11 cellular contexts compared by ENCODE assay signal in genomic region chr20:42082611-42083010, GRCh38.
DNase-seq lines count a peak whose midpoint lies in the region; ATAC-seq and TF ChIP-seq lines count a peak whose summit lies in the region.
"Had no signal": no experiment of that assay in that cellular context is flagged by ENCODE, and none has a peak within 500 bp of the region (broad histone marks: within the 10 kb centered on the region; RNA-seq: fewer than 3 reads in every experiment).

No MANE protein-coding gene starts in this region.

- H3K27ac ChIP-seq in adrenal gland (no peak overlapping the region), right atrium auricular region (no peak overlapping the region)
- H3K27ac ChIP-seq: upper lobe of right lung had no signal

- H3K4me3 ChIP-seq in adrenal gland (no peak overlapping the region), right atrium auricular region (no peak overlapping the region)
- H3K4me3 ChIP-seq: upper lobe of right lung had no signal

- TF ChIP-seq POLR2A in adrenal gland (IDR thresholded peaks at IDR 0.05) = no peak

- WGBS in adrenal gland, 4 donors = 10 to 31% (median 15%) methylated on average over 1 of the region's 1 CpG; no CpG with 5 or more reads in 1 of the 4 donors

- H3K9me3 ChIP-seq in adrenal gland (replicated peaks in 1 of 3) = no peaks in the 10 kb centered on the region
- H3K9me3 ChIP-seq in right atrium auricular region = no peaks in the 10 kb centered on the region
- H3K9me3 ChIP-seq: upper lobe of right lung had no signal

- DNase-seq in Right ventricle myocardium inferior (ENCODE audit: missing footprints) (no peak), cardiac septum (ENCODE audit: low spot score) (no peak), adrenal gland (peak; percentile 75 to 86 (median 77)), right atrium auricular region (ENCODE audit: low spot score) (peak; percentile 61), NCI-H1092 (lab: John Stamatoyannopoulos, UW) (no peak)
- no peak for DNase-seq in stimulated activated CD4-positive, alpha-beta T cell treated with anti-CD3 and anti-CD28 coated beads, Interleukin-1b, Interleukin-23, amount 100 ng/mL, for 48 hours
- DNase-seq: natural killer cell, upper lobe of right lung had no signal

- TF ChIP-seq CTCF in adrenal gland (IDR thresholded peaks at IDR 0.05) = no peak
- no peak for TF ChIP-seq CTCF in right atrium auricular region (IDR thresholded peaks at IDR 0.05)

- H3K27me3 ChIP-seq in adrenal gland (no peaks in the 10 kb centered on the region), right atrium auricular region (no peaks in the 10 kb centered on the region)
- H3K27me3 ChIP-seq: upper lobe of right lung had no signal

- H3K36me3 ChIP-seq in adrenal gland (replicated peaks in 1 of 2) (no peaks in the 10 kb centered on the region), right atrium auricular region (no peaks in the 10 kb centered on the region)
- H3K36me3 ChIP-seq: upper lobe of right lung had no signal

- H3K4me1 ChIP-seq in adrenal gland (replicated peaks in 1 of 2) (peaks cover 0 to 4% of the 10 kb centered on the region in 2 donors), right atrium auricular region (no peaks in the 10 kb centered on the region)
- H3K4me1 ChIP-seq: upper lobe of right lung had no signal

- ATAC-seq in Right ventricle myocardium inferior = peak; percentile 87
- no peak for ATAC-seq in HG02588 (IDR thresholded peaks at IDR 0.05; ENCODE audit: unreplicated experiment)
- no peak for ATAC-seq in GM21526 (IDR thresholded peaks at IDR 0.05; ENCODE audit: low FRiP score, unreplicated experiment)
- ATAC-seq: activated naive CD4-positive, alpha-beta T cell treated with anti-CD3 and anti-CD28 coated beads, Interleukin-2, amount 50 U/mL, for 72 hours; natural killer cell; upper lobe of right lung had no signal

- intact Hi-C loops in Right ventricle myocardium inferior (cut with DNase I) (no loop called here), cardiac septum (cut with DNase I) (no loop called here), adrenal gland (cut with DNase I) (no loop called here)

Comparison
In these comparisons a context has a peak if more than half of its experiments do, and no peak if none do; other contexts are left out.
1. DNase-seq: peak in adrenal gland (7 of 7) and right atrium auricular region (single experiment); none in Right ventricle myocardium inferior (single experiment), cardiac septum (single experiment), NCI-H1092 (single experiment) and stimulated activated CD4-positive, alpha-beta T cell treated with anti-CD3 and anti-CD28 coated beads, Interleukin-1b, Interleukin-23, amount 100 ng/mL, for 48 hours (single experiment).